ENCODE assay signal across 12 cellular contexts in genomic region chr2:237412646-237413292, GRCh38. TPM values are rescaled to one million over a fixed set of nuclear protein-coding genes. Genes with fewer than 3 reads are reported as not detected.
DNase-seq lines count a peak whose midpoint lies in the region; ATAC-seq, FAIRE-seq and TF ChIP-seq lines count a peak whose summit lies in the region.
"Had no signal": no experiment of that assay in that cellular context is flagged by ENCODE, and none has a peak within 500 bp of the region (broad histone marks: within the 10 kb centered on the region; RNA-seq: fewer than 3 reads in every experiment).

No MANE protein-coding gene starts in this region.

- H3K27me3 ChIP-seq in right lobe of liver: no peaks in the 10 kb centered on the region
- H3K27me3 ChIP-seq in skeletal muscle tissue (ENCODE audit: control insufficient read depth in 3 of 3, insufficient read depth in 3 of 3, low read length in 3 of 3): peaks cover 0 to 2% (median 0%) of the 10 kb centered on the region in 3 donors

- DNase-seq in Daoy (ENCODE audit: low read depth) (peak; percentile 33), choroid plexus epithelial cell (ENCODE audit: low read depth) (no peak), right lobe of liver (no peak), COLO668 (lab: John Stamatoyannopoulos, UW; ENCODE audit: unreplicated experiment) (no peak), D721Med (ENCODE audit: insufficient read length, low spot score) (no peak), anterior cingulate cortex (lab: John Stamatoyannopoulos, UW) (no peak)
- DNase-seq: activated CD8-positive, alpha-beta T cell treated with anti-CD3 and anti-CD28 coated beads, Interleukin-2, amount 10 ng/mL, durations not matched to agents 7 days and 5 days; NCI-H2029 treated with DMSO at 0.1 percent for 48 hours; stimulated activated CD4-positive, alpha-beta T cell treated with anti-CD3 and anti-CD28 coated beads, Interleukin-2, amount 100 ng/mL, for 48 hours had no signal

- H3K4me3 ChIP-seq in choroid plexus epithelial cell (ENCODE audit: low read depth, low read length) (peak overlapping the region; percentile 92), right lobe of liver (peak overlapping the region; percentile 3 to 32 (median 27)), skeletal muscle tissue (ENCODE audit: low read length in 3 of 3) (peak overlapping the region; percentile 54 to 75 (median 64))

- intact Hi-C loops in right lobe of liver (cut with DNase I): loop anchor here (10.0 kb wide), 2 partner anchors 248 to 258 kb away; no protein-coding TSS in a partner anchor

- H3K4me1 ChIP-seq in right lobe of liver (no peaks in the 10 kb centered on the region), skeletal muscle tissue (ENCODE audit: control insufficient read depth in 3 of 3, insufficient read depth in 3 of 3, low read length in 3 of 3) (peaks cover 0 to 7% (median 4%) of the 10 kb centered on the region in 3 donors)

- peak overlapping the region; percentile 10 to 60 (median 29) for H3K27ac ChIP-seq in right lobe of liver
- peak overlapping the region; percentile 69 for H3K27ac ChIP-seq in skeletal muscle tissue (ENCODE audit: low read depth, low read length)
- H3K27ac ChIP-seq: neutrophil had no signal

- H3K9me3 ChIP-seq in right lobe of liver: no peaks in the 10 kb centered on the region
- no peaks in the 10 kb centered on the region for H3K9me3 ChIP-seq in skeletal muscle tissue (ENCODE audit: control insufficient read depth in 3 of 3, low read length in 3 of 3)
- H3K9me3 ChIP-seq: neutrophil had no signal

- no peak for FAIRE-seq in D721Med (lab: Jason Lieb, UNC)

- H3K36me3 ChIP-seq in right lobe of liver (no peaks in the 10 kb centered on the region), skeletal muscle tissue (ENCODE audit: control insufficient read depth in 3 of 3, insufficient read depth in 3 of 3, low read length in 3 of 3) (no peaks in the 10 kb centered on the region)
- H3K36me3 ChIP-seq: neutrophil had no signal

- ATAC-seq in right lobe of liver (peak in 1 of 4 donors; percentile 23), GM19023 (IDR thresholded peaks at IDR 0.05; ENCODE audit: unreplicated experiment) (no peak)
- ATAC-seq: activated CD8-positive, alpha-beta T cell treated with anti-CD3 and anti-CD28 coated beads, Interleukin-2, amount 10 ng/mL, durations not matched to agents 7 days and 5 days had no signal

- TF ChIP-seq POLR2A in right lobe of liver (IDR thresholded peaks at IDR 0.05): no peak

- 58% methylated on average over 7 of the region's 14 CpGs for WGBS in right lobe of liver (ENCODE audit: insufficient coverage, low coverage, low lambda C conversion rate, missing lambda C conversion rate)

- no peak for TF ChIP-seq CTCF in choroid plexus epithelial cell (conservative IDR thresholded peaks at IDR 0.05; ENCODE audit: low read depth, low read length)
- no peak for TF ChIP-seq CTCF in right lobe of liver (IDR thresholded peaks at IDR 0.05)
- no peak for TF ChIP-seq CTCF in D721Med (IDR thresholded peaks at IDR 0.05; ENCODE audit: insufficient read depth, missing control alignments)

- peak overlapping the region; percentile 59 to 77 (median 69) for H3K9ac ChIP-seq in skeletal muscle tissue (ENCODE audit: low read depth in 1 of 3, low read length in 3 of 3)

RNA-seq across cellular contexts. Expression of gene COL6A3, which starts 1.2 kb away (rescaled TPM):
- 268 and 296 TPM in 2 replicates for total RNA-seq in Daoy (2014; rRNA removed; shearing (Covaris generic))
- 10 to 100 TPM in 3 of 6 experiments, 1 to 10 TPM in 3; 4.5 to 21.1 (median 8.8) TPM for total RNA-seq in right lobe of liver
- total RNA-seq in skeletal muscle tissue: 365 TPM

Comparison
In these comparisons a context has a peak if more than half of its experiments do, and no peak if none do; other contexts are left out.
1. H3K4me3 ChIP-seq: peak in every context shown above with its lines; median percentile 92 in choroid plexus epithelial cell; 64 in skeletal muscle tissue; 27 in right lobe of liver.
2. RNA of gene COL6A3, which starts 1.2 kb away (total RNA-seq): 365 TPM in skeletal muscle tissue (single experiment) and 268 to 296 TPM in Daoy; 4.5 to 21.1 TPM in right lobe of liver; every median in the first group is over 10 times any median in the second.